In genomic region chr2:47031909-47032668, GRCh38 we compare ENCODE assay signal across 13 cellular contexts.
DNase-seq lines count a peak whose midpoint lies in the region; ATAC-seq, FAIRE-seq and TF ChIP-seq lines count a peak whose summit lies in the region.
"Had no signal": no experiment of that assay in that cellular context is flagged by ENCODE, and none has a peak within 500 bp of the region (broad histone marks: within the 10 kb centered on the region; RNA-seq: fewer than 3 reads in every experiment).

No MANE protein-coding gene starts in this region.

- H3K4me3 ChIP-seq in RWPE2 (ENCODE audit: severe bottlenecking) (no peak overlapping the region), right cardiac atrium (ENCODE audit: low read length) (no peak overlapping the region), smooth muscle cell (no peak overlapping the region), small intestine (ENCODE audit: low read depth in 1 of 2, low read length in 2 of 2) (no peak overlapping the region)

- H3K27ac ChIP-seq in RWPE2 (ENCODE audit: poor library complexity, severe bottlenecking) (peak overlapping the region; percentile 96), right cardiac atrium (ENCODE audit: low read length) (peak overlapping the region; percentile 20), smooth muscle cell (ENCODE audit: low read depth) (peak overlapping the region; percentile 97), small intestine (ENCODE audit: low read depth in 1 of 2, low read length in 1 of 2) (peak overlapping the region in 1 of 2 donors; percentile 65)

- H3K9ac ChIP-seq in smooth muscle cell (ENCODE audit: low read depth), result no peak overlapping the region

- H3K4me1 ChIP-seq in RWPE2 (ENCODE audit: insufficient read depth, poor library complexity, severe bottlenecking) (peaks cover 31% of the 10 kb centered on the region), right cardiac atrium (ENCODE audit: control insufficient read depth, insufficient read depth, low read length) (peaks cover 29% of the 10 kb centered on the region), smooth muscle cell (ENCODE audit: low read depth) (peaks cover 38% of the 10 kb centered on the region), small intestine (ENCODE audit: control insufficient read depth in 2 of 2, insufficient read depth in 1 of 2, low read depth in 1 of 2, low read length in 1 of 2) (peaks cover 0 to 6% of the 10 kb centered on the region in 2 donors)

- peak overlapping the region; percentile 11 for H3K4me2 ChIP-seq in smooth muscle cell

- H3K36me3 ChIP-seq in RWPE2 (ENCODE audit: low read depth), result peaks cover 40% of the 10 kb centered on the region
- no peaks in the 10 kb centered on the region for H3K36me3 ChIP-seq in smooth muscle cell (ENCODE audit: low read depth)
- H3K36me3 ChIP-seq in small intestine (ENCODE audit: control insufficient read depth in 2 of 2, insufficient read depth in 2 of 2, low read length in 2 of 2), result peaks cover 6 to 27% of the 10 kb centered on the region in 2 donors

- H3K27me3 ChIP-seq in RWPE2 (ENCODE audit: insufficient read depth, poor library complexity, severe bottlenecking), result no peaks in the 10 kb centered on the region
- H3K27me3 ChIP-seq in right cardiac atrium (ENCODE audit: control insufficient read depth, insufficient read depth), result no peaks in the 10 kb centered on the region
- no peaks in the 10 kb centered on the region for H3K27me3 ChIP-seq in smooth muscle cell (ENCODE audit: low read depth)
- no peaks in the 10 kb centered on the region for H3K27me3 ChIP-seq in small intestine (ENCODE audit: control insufficient read depth in 2 of 2, insufficient read depth in 2 of 2, low read length in 2 of 2)

- H4K20me1 ChIP-seq in smooth muscle cell (ENCODE audit: low read depth), result no peaks in the 10 kb centered on the region

- H2AFZ ChIP-seq in smooth muscle cell (ENCODE audit: low read depth), result no peak overlapping the region

- TF ChIP-seq CTCF in RWPE2 (IDR thresholded peaks at IDR 0.05; ENCODE audit: poor library complexity, severe bottlenecking), result no peak
- TF ChIP-seq CTCF in smooth muscle cell (IDR thresholded peaks at IDR 0.05; ENCODE audit: borderline replicate concordance, insufficient read depth, poor library complexity, severe bottlenecking), result no peak

- FAIRE-seq in small intestine (lab: Jason Lieb, UNC), result no peak
- FAIRE-seq: GM12892 had no signal

- intact Hi-C loops in right cardiac atrium (cut with DNase I), result no loop called here

- no peaks in the 10 kb centered on the region for H3K9me3 ChIP-seq in RWPE2 (ENCODE audit: severe bottlenecking)
- H3K9me3 ChIP-seq in right cardiac atrium (ENCODE audit: control insufficient read depth, low read length), result no peaks in the 10 kb centered on the region
- H3K9me3 ChIP-seq in smooth muscle cell (replicated peaks; ENCODE audit: low read depth), result no peaks in the 10 kb centered on the region
- no peaks in the 10 kb centered on the region for H3K9me3 ChIP-seq in small intestine (ENCODE audit: control insufficient read depth, low read depth)

- no peaks in the 10 kb centered on the region for H3K79me2 ChIP-seq in smooth muscle cell (ENCODE audit: low read depth)

- 74% methylated on average over 12 of the region's 12 CpGs for WGBS in right cardiac atrium
- 50% methylated on average over 12 of the region's 12 CpGs for WGBS in smooth muscle cell (ENCODE audit: low lambda C conversion rate)
- WGBS in small intestine, 3 donors, result 78 to 90% (median 88%) methylated on average over 12 of the region's 12 CpGs

- DNase-seq in ELR (ENCODE audit: low read depth), result peak; percentile 58
- no peak for DNase-seq in RWPE2 (ENCODE audit: low spot score)
- peak in 2 of 3 donors; percentile 15 to 40 for DNase-seq in right cardiac atrium
- no peak for DNase-seq in smooth muscle cell (lab: John Stamatoyannopoulos, UW; ENCODE audit: unreplicated experiment)
- no peak for DNase-seq in HuH-7.5 (ENCODE audit: low spot score)
- DNase-seq in small intestine, result no peak
- DNase-seq: activated B cell treated with CpG ODN at 0.5 μM for 24 hours, cortex of kidney, NCI-H187, RPMI8226 had no signal

- no peak for ATAC-seq in RWPE2 (ENCODE audit: low read depth)
- no peak for ATAC-seq in right cardiac atrium
- no peak for ATAC-seq in HG03139 (IDR thresholded peaks at IDR 0.05; ENCODE audit: unreplicated experiment)
- no peak for ATAC-seq in GM21576 (IDR thresholded peaks at IDR 0.05; ENCODE audit: unreplicated experiment)

- H3F3A ChIP-seq in smooth muscle cell (ENCODE audit: low read depth), result peaks cover 14% of the 10 kb centered on the region

Comparison
In these comparisons a context has a peak if more than half of its experiments do, and no peak if none do; other contexts are left out.
1. DNase-seq: peak in ELR (single experiment) and right cardiac atrium (2 of 3); none in RWPE2 (single experiment), smooth muscle cell (single experiment), HuH-7.5 (single experiment) and small intestine (single experiment).